In the genomic region with DNA sequence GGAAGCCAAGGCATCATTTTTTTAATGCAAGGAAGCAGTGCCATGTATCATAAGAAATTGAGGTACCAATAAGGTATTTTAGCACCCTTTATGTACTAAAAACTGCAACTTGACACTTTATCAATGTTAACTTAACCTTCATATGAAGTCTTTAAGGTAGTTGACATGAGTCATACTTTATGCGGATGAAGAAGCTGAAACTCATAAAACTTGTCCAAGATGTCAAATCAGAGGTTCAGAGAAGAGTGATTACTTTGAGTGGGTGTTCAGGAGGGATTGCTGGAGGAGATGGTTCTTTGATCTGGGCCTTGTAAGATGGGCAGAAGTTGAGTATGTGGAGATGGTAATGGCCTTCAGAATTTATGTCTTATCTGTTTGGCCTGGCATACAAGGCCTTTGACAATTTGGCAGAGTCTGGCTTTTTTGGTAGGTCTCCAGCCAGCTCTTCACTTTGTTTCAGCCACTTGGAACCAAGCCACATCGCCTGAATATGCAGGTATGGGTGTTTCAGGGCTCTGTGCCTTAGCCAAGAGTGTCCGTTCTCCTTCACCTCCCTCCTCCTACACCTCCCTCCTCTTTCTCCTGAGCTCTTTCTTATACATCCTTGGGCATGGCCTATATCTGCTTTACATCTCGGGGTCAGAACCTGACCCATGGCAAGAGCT, we compare ENCODE assay signal across 16 cellular contexts. TPM values are rescaled to one million over a fixed set of nuclear protein-coding genes. Genes with fewer than 3 reads are reported as not detected.
DNase-seq lines count a peak whose midpoint lies in the region; ATAC-seq, FAIRE-seq and TF ChIP-seq lines count a peak whose summit lies in the region.
"Had no signal": no experiment of that assay in that cellular context is flagged by ENCODE, and none has a peak within 500 bp of the region (broad histone marks: within the 10 kb centered on the region; RNA-seq: fewer than 3 reads in every experiment).

No MANE protein-coding gene starts in this region.

- no peak for DNase-seq in activated naive CD4-positive, alpha-beta T cell treated with anti-CD3 and anti-CD28 coated beads, Interleukin-2, amount 50 U/mL, for 16 hours
- no peak for DNase-seq in bronchial epithelial cell (ENCODE audit: low read depth)
- DNase-seq in naive thymus-derived CD4-positive, alpha-beta T cell: no peak
- no peak for DNase-seq in uterus
- no peak for DNase-seq in NCI-H524 treated with DMSO at 0.1 percent for 48 hours (lab: John Stamatoyannopoulos, UW)
- no peak for DNase-seq in stimulated activated naive B cell treated with anti-CD40 and anti-IgM and Interleukin-4, amounts not matched to agents 10 μg/mL and 1 μg/mL and 100 μg/mL, for 72 hours
- DNase-seq in ACHN: no peak
- DNase-seq: activated T-cell treated with anti-CD3 and anti-CD28 coated beads, Interleukin-2, amount 50 U/mL, for 4 hours; HCEC 1CT; NCI-H1417; NCI-H748 treated with DMSO at 0.1 percent for 48 hours had no signal

- no peaks in the 10 kb centered on the region for H3K27me3 Mint-ChIP-seq in activated naive CD4-positive, alpha-beta T cell treated with anti-CD3 and anti-CD28 coated beads, Interleukin-2, amount 50 U/mL, for 24 hours
- H3K27me3 Mint-ChIP-seq in naive thymus-derived CD4-positive, alpha-beta T cell: no peaks in the 10 kb centered on the region
- no peaks in the 10 kb centered on the region for H3K27me3 Mint-ChIP-seq in stimulated activated naive B cell treated with anti-CD40 and anti-IgM and Interleukin-4, amounts not matched to agents 10 μg/mL and 1 μg/mL and 100 μg/mL, for 72 hours

- H3K27me3 ChIP-seq in bronchial epithelial cell (ENCODE audit: control insufficient read depth, insufficient read depth, low read length) (no peaks in the 10 kb centered on the region), uterus (no peaks in the 10 kb centered on the region)
- no peaks in the 10 kb centered on the region for H3K27me3 ChIP-seq in naive thymus-derived CD4-positive, alpha-beta T cell (ENCODE audit: control insufficient read depth in 2 of 2, insufficient read depth in 2 of 2, low read length in 2 of 2)
- H3K27me3 ChIP-seq: breast epithelium, SJCRH30 had no signal

- no peak overlapping the region for H3K4me3 Mint-ChIP-seq in activated naive CD4-positive, alpha-beta T cell treated with anti-CD3 and anti-CD28 coated beads, Interleukin-2, amount 50 U/mL, for 24 hours
- peak overlapping the region in 3 of 10 donors; percentile 1 to 35 (median 14) for H3K4me3 Mint-ChIP-seq in naive thymus-derived CD4-positive, alpha-beta T cell
- no peak overlapping the region for H3K4me3 Mint-ChIP-seq in stimulated activated naive B cell treated with anti-CD40 and anti-IgM and Interleukin-4, amounts not matched to agents 10 μg/mL and 1 μg/mL and 100 μg/mL, for 72 hours
- H3K4me3 Mint-ChIP-seq: activated T-cell treated with anti-CD3 and anti-CD28 coated beads, Interleukin-2, amount 50 U/mL, for 4 hours had no signal

- H3K4me3 ChIP-seq in bronchial epithelial cell (ENCODE audit: low read depth, low read length) (no peak overlapping the region), uterus (no peak overlapping the region)
- no peak overlapping the region for H3K4me3 ChIP-seq in naive thymus-derived CD4-positive, alpha-beta T cell (ENCODE audit: low read length)
- H3K4me3 ChIP-seq: breast epithelium, SJCRH30 had no signal

- no peak for ATAC-seq in naive thymus-derived CD4-positive, alpha-beta T cell
- no peak for ATAC-seq in stimulated activated naive B cell treated with anti-CD40 and anti-IgM and Interleukin-4, amounts not matched to agents 10 μg/mL and 1 μg/mL and 100 μg/mL, for 72 hours (replicated peaks)
- ATAC-seq: esophagus mucosa had no signal

- peaks cover 5 to 32% of the 10 kb centered on the region in 2 donors for H3K4me1 ChIP-seq in naive thymus-derived CD4-positive, alpha-beta T cell (ENCODE audit: control insufficient read depth in 2 of 2, insufficient read depth in 2 of 2, low read length in 2 of 2)
- H3K4me1 ChIP-seq in uterus: peaks cover 6 to 7% of the 10 kb centered on the region in 2 donors

- in situ Hi-C loops in ACHN (cut with HindIII; ENCODE audit: low pct_ligation_motif_present, low pct_unique_long_range_greater_than_20kb, low sequenced_read_pairs): no loop called here

- POLR2A ChIA-PET in naive thymus-derived CD4-positive, alpha-beta T cell (lab: Charles Lee): interaction anchor here (0.6 to 4.9 kb wide), 9 partner anchors 7 to 74 kb away, joined by 3 to 25 read pairs (median 4); partner anchors contain the start of gene YPEL2

- peaks cover 0 to 6% (median 4%) of the 10 kb centered on the region in 3 experiments for H3K9me3 ChIP-seq in naive thymus-derived CD4-positive, alpha-beta T cell (ENCODE audit: control insufficient read depth in 2 of 3, low read length in 3 of 3)
- no peaks in the 10 kb centered on the region for H3K9me3 ChIP-seq in uterus
- H3K9me3 ChIP-seq: breast epithelium, SJCRH30 had no signal

- H3K27ac Mint-ChIP-seq in activated naive CD4-positive, alpha-beta T cell treated with anti-CD3 and anti-CD28 coated beads, Interleukin-2, amount 50 U/mL, for 24 hours: peak overlapping the region; percentile 4
- peak overlapping the region in 8 of 9 donors; percentile 4 to 98 (median 52) for H3K27ac Mint-ChIP-seq in naive thymus-derived CD4-positive, alpha-beta T cell
- H3K27ac Mint-ChIP-seq in stimulated activated naive B cell treated with anti-CD40 and anti-IgM and Interleukin-4, amounts not matched to agents 10 μg/mL and 1 μg/mL and 100 μg/mL, for 72 hours: no peak overlapping the region

- peaks cover 82% of the 10 kb centered on the region for H3K4me1 Mint-ChIP-seq in activated naive CD4-positive, alpha-beta T cell treated with anti-CD3 and anti-CD28 coated beads, Interleukin-2, amount 50 U/mL, for 24 hours
- H3K4me1 Mint-ChIP-seq in naive thymus-derived CD4-positive, alpha-beta T cell: peaks cover 48 to 91% (median 84%) of the 10 kb centered on the region in 7 donors
- peaks cover 55 to 83% of the 10 kb centered on the region in 2 donors for H3K4me1 Mint-ChIP-seq in stimulated activated naive B cell treated with anti-CD40 and anti-IgM and Interleukin-4, amounts not matched to agents 10 μg/mL and 1 μg/mL and 100 μg/mL, for 72 hours

- FAIRE-seq in bronchial epithelial cell (lab: Jason Lieb, UNC): peak; percentile 28
- FAIRE-seq: GM18507 had no signal

- H3K36me3 Mint-ChIP-seq in activated naive CD4-positive, alpha-beta T cell treated with anti-CD3 and anti-CD28 coated beads, Interleukin-2, amount 50 U/mL, for 24 hours: peaks cover 22% of the 10 kb centered on the region
- H3K36me3 Mint-ChIP-seq in naive thymus-derived CD4-positive, alpha-beta T cell: peaks cover 5 to 51% (median 45%) of the 10 kb centered on the region in 5 donors
- H3K36me3 Mint-ChIP-seq in stimulated activated naive B cell treated with anti-CD40 and anti-IgM and Interleukin-4, amounts not matched to agents 10 μg/mL and 1 μg/mL and 100 μg/mL, for 72 hours: peaks cover 19 to 32% of the 10 kb centered on the region in 2 donors

- CTCF ChIA-PET in naive thymus-derived CD4-positive, alpha-beta T cell (lab: Charles Lee): interaction anchor here (1.2 to 2.8 kb wide), 2 partner anchors 26 to 44 kb away, joined by 3 to 8 read pairs; no protein-coding TSS in a partner anchor

- no peaks in the 10 kb centered on the region for H3K9me3 Mint-ChIP-seq in activated naive CD4-positive, alpha-beta T cell treated with anti-CD3 and anti-CD28 coated beads, Interleukin-2, amount 50 U/mL, for 24 hours
- H3K9me3 Mint-ChIP-seq in naive thymus-derived CD4-positive, alpha-beta T cell: peaks cover 0 to 11% (median 2%) of the 10 kb centered on the region in 11 donors
- H3K9me3 Mint-ChIP-seq in stimulated activated naive B cell treated with anti-CD40 and anti-IgM and Interleukin-4, amounts not matched to agents 10 μg/mL and 1 μg/mL and 100 μg/mL, for 72 hours: peaks cover 0 to 3% of the 10 kb centered on the region in 2 donors

- intact Hi-C loops in naive thymus-derived CD4-positive, alpha-beta T cell (cut with micrococcal nuclease): no loop called here
- intact Hi-C loops in uterus (cut with DNase I; ENCODE audit: low total_unique reads): no loop called here

- no peaks in the 10 kb centered on the region for H3K36me3 ChIP-seq in bronchial epithelial cell (ENCODE audit: control insufficient read depth, insufficient read depth, low read length)
- peaks cover 0 to 24% (median 0%) of the 10 kb centered on the region in 3 experiments for H3K36me3 ChIP-seq in naive thymus-derived CD4-positive, alpha-beta T cell (ENCODE audit: control insufficient read depth in 2 of 3, insufficient read depth in 3 of 3, low read length in 3 of 3)
- H3K36me3 ChIP-seq in uterus: no peaks in the 10 kb centered on the region
- H3K36me3 ChIP-seq: breast epithelium, SJCRH30 had no signal

- no peak overlapping the region for H3K27ac ChIP-seq in naive thymus-derived CD4-positive, alpha-beta T cell (ENCODE audit: low read depth, low read length)
- H3K27ac ChIP-seq in uterus: peak overlapping the region; percentile 21 to 25

- no peak for TF ChIP-seq CTCF in bronchial epithelial cell (IDR thresholded peaks at IDR 0.05; ENCODE audit: insufficient read depth, low read length, severe bottlenecking)
- no peak for TF ChIP-seq CTCF in uterus (IDR thresholded peaks at IDR 0.05)

- TF ChIP-seq POLR2A in uterus (IDR thresholded peaks at IDR 0.05): no peak

RNA-seq across cellular contexts. Expression of gene YPEL2, which starts 23.7 kb away (rescaled TPM):
- total RNA-seq in bronchial epithelial cell: 2.1 and 2.6 TPM in 2 replicates
- 10 to 100 TPM; 10.6 to 52.0 (median 46.8) TPM for total RNA-seq in naive thymus-derived CD4-positive, alpha-beta T cell
- polyA plus RNA-seq in naive thymus-derived CD4-positive, alpha-beta T cell: 10 to 100 TPM; 17.7 to 25.1 TPM
- total RNA-seq in uterus: 10 to 100 TPM; 21.2 to 91.7 (median 25.0) TPM
